Comparison of ENCODE assay signal across 1 cellular context in genomic region chr17:14918540-14918939, GRCh38.
TF ChIP-seq lines count a peak whose summit lies in the region.

No MANE protein-coding gene starts in this region.

TF ChIP-seq in GM23338, 12 proteins besides CTCF, POLR2A, EP300 and RAD21 (continued from another document):
- TF ChIP-seq REST (IDR thresholded peaks at IDR 0.05; ENCODE audit: unreplicated experiment) (no peak), STAT1 (IDR thresholded peaks at IDR 0.05; ENCODE audit: unreplicated experiment) (no peak), NANOG (IDR thresholded peaks at IDR 0.05; ENCODE audit: borderline replicate concordance) (no peak), EZH2phosphoT487 (IDR thresholded peaks at IDR 0.05; ENCODE audit: unreplicated experiment) (no peak), EZH2 (IDR thresholded peaks at IDR 0.05; ENCODE audit: low read depth, unreplicated experiment) (no peak)
